In the genomic region with DNA sequence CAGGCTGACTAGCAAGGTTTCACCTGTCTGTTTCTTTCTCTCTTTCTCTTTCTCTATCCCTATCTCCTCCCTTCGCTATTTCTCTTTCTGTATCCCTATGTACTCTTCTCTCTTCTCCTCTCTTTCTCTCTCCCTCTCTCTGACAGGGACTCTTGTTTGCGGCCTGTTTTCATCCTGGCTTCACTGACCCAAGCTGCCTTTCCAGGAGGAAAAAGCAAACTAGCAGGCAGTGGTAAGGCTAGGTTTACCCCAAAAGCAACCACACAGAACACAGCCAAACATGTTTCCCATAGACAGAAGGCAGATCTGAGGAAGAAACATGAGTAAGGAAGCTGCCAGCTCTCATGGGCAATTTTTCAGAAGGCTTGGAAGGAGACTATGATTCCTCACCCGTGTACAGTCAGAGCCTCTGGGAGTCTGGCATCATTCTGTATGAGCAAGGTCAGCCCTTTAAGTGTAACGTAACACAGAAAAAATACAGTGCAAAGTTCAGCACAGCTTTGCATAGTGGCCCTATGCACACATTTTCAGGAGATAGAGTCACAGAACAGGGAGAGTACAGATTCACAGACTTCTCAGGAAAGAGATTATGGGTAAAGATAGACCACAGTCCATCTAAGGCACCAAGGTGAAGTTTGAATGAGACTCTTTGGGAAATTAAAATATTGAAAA, we compare ENCODE assay signal across 30 cellular contexts.
"Had no signal": no experiment of that assay in that cellular context is flagged by ENCODE, and none has a peak within 500 bp of the region (broad histone marks: within the 10 kb centered on the region; RNA-seq: fewer than 3 reads in every experiment).

No MANE protein-coding gene starts in this region.

- ATAC-seq: activated CD4-positive, CD25-positive, alpha-beta regulatory T cell treated with anti-CD3 and anti-CD28 coated beads, Interleukin-2, amount 50 U/mL, for 24 hours; gastroesophageal sphincter; lower lobe of right lung; natural killer cell; sciatic nerve; stimulated activated effector memory CD8-positive, alpha-beta T cell treated with anti-CD3 and anti-CD28 coated beads, Interleukin-12 subunit alpha, Interleukin-12 subunit beta, amount 100 ng/mL, for 72 hours had no signal

- DNase-seq: activated CD4-positive, alpha-beta memory T cell treated with anti-CD3 and anti-CD28 coated beads for 36 hours; activated CD4-positive, alpha-beta T cell treated with anti-CD3 and anti-CD28 coated beads, Interleukin-2, amount 10 ng/mL, durations not matched to agents 24 days and 14 days; activated CD8-positive, alpha-beta memory T cell treated with anti-CD3 and anti-CD28 coated beads, Interleukin-2, amount 50 U/mL, for 48 hours; activated gamma-delta T cell treated with Interleukin-2 at 50 U/mL for 16 hours; activated naive CD4-positive, alpha-beta T cell treated with anti-CD3 and anti-CD28 coated beads, Interleukin-2, amount 50 U/mL, for 16 hours; activated T-cell treated with anti-CD3 and anti-CD28 coated beads, Interleukin-2, amount 50 U/mL, for 24 hours; amygdala; cerebellar nuclear complex; colonic mucosa; effector CD8-positive, alpha-beta T cell; hippocampal formation; immature natural killer cell; lower lobe of right lung; mesendoderm; natural killer cell; stimulated activated CD4-positive, alpha-beta T cell treated with anti-CD3 and anti-CD28 coated beads, Interleukin-12 subunit alpha, Interleukin-12 subunit beta, amount 100 ng/mL, for 4 hours; stimulated activated CD4-positive, alpha-beta T cell treated with anti-CD3 and anti-CD28 coated beads, Interleukin-4, amount 100 ng/mL, for 24 hours; T-helper 9 cell; trophoblast cell; uterus; WERI-Rb-1 had no signal

- H3K9me3 ChIP-seq: colonic mucosa, gastroesophageal sphincter, lower lobe of right lung, neutrophil, thoracic aorta, uterus had no signal

- H3K4me3 ChIP-seq: colonic mucosa, gastroesophageal sphincter, lower lobe of right lung, skin epidermis, thoracic aorta, uterus had no signal

- H3K4me3 Mint-ChIP-seq: activated CD4-positive, alpha-beta memory T cell treated with anti-CD3 and anti-CD28 coated beads for 36 hours; activated CD4-positive, alpha-beta T cell treated with anti-CD3 and anti-CD28 coated beads, Interleukin-2, amount 10 ng/mL, durations not matched to agents 24 days and 14 days; activated T-cell treated with anti-CD3 and anti-CD28 coated beads, Interleukin-2, amount 50 U/mL, for 24 hours; immature natural killer cell; natural killer cell; stimulated activated effector memory CD8-positive, alpha-beta T cell treated with anti-CD3 and anti-CD28 coated beads, Interleukin-12 subunit alpha, Interleukin-12 subunit beta, amount 100 ng/mL, for 72 hours; stimulated activated naive CD8-positive, alpha-beta T cell treated with anti-CD3 and anti-CD28 coated beads, Interleukin-15, Interleukin-2, amounts not matched to agents 100 ng/mL and 50 ng/mL, for 24 hours; T-helper 1 cell treated with Interleukin-12 subunit alpha and Interleukin-12 subunit beta and Interleukin-4 antibody, amounts not matched to agents 30 μg/mL and 1 μg/mL, for 36 hours had no signal

- H3K36me3 ChIP-seq: colonic mucosa, gastroesophageal sphincter, lower lobe of right lung, neutrophil, thoracic aorta, uterus, WERI-Rb-1 had no signal

- H3K27ac ChIP-seq: colonic mucosa, gastroesophageal sphincter, lower lobe of right lung, neutrophil, skin epidermis, thoracic aorta, uterus, WERI-Rb-1 had no signal

- H3K27me3 ChIP-seq: colonic mucosa, gastroesophageal sphincter, uterus had no signal

- H3K4me1 Mint-ChIP-seq: activated CD4-positive, alpha-beta T cell treated with anti-CD3 and anti-CD28 coated beads, Interleukin-2, amount 10 ng/mL, durations not matched to agents 24 days and 14 days; immature natural killer cell; natural killer cell; stimulated activated effector memory CD8-positive, alpha-beta T cell treated with anti-CD3 and anti-CD28 coated beads, Interleukin-12 subunit alpha, Interleukin-12 subunit beta, amount 100 ng/mL, for 72 hours had no signal

- H3K27ac Mint-ChIP-seq: activated CD4-positive, alpha-beta memory T cell treated with anti-CD3 and anti-CD28 coated beads for 36 hours; activated CD4-positive, alpha-beta T cell treated with anti-CD3 and anti-CD28 coated beads, Interleukin-2, amount 10 ng/mL, durations not matched to agents 24 days and 14 days; activated T-cell treated with anti-CD3 and anti-CD28 coated beads, Interleukin-2, amount 50 U/mL, for 24 hours; immature natural killer cell; natural killer cell; stimulated activated effector memory CD8-positive, alpha-beta T cell treated with anti-CD3 and anti-CD28 coated beads, Interleukin-12 subunit alpha, Interleukin-12 subunit beta, amount 100 ng/mL, for 72 hours; stimulated activated naive CD8-positive, alpha-beta T cell treated with anti-CD3 and anti-CD28 coated beads, Interleukin-15, Interleukin-2, amounts not matched to agents 100 ng/mL and 50 ng/mL, for 24 hours; T-helper 1 cell treated with Interleukin-12 subunit alpha and Interleukin-12 subunit beta and Interleukin-4 antibody, amounts not matched to agents 30 μg/mL and 1 μg/mL, for 36 hours had no signal

- H3K4me1 ChIP-seq: colonic mucosa, gastroesophageal sphincter, lower lobe of right lung, uterus had no signal

- H3K36me3 Mint-ChIP-seq: activated CD4-positive, alpha-beta memory T cell treated with anti-CD3 and anti-CD28 coated beads for 36 hours; immature natural killer cell; natural killer cell; stimulated activated effector memory CD8-positive, alpha-beta T cell treated with anti-CD3 and anti-CD28 coated beads, Interleukin-12 subunit alpha, Interleukin-12 subunit beta, amount 100 ng/mL, for 72 hours had no signal

- H3K9me3 Mint-ChIP-seq: activated CD4-positive, alpha-beta memory T cell treated with anti-CD3 and anti-CD28 coated beads for 36 hours; activated CD4-positive, alpha-beta T cell treated with anti-CD3 and anti-CD28 coated beads, Interleukin-2, amount 10 ng/mL, durations not matched to agents 24 days and 14 days; activated T-cell treated with anti-CD3 and anti-CD28 coated beads, Interleukin-2, amount 50 U/mL, for 24 hours; immature natural killer cell; natural killer cell; stimulated activated effector memory CD8-positive, alpha-beta T cell treated with anti-CD3 and anti-CD28 coated beads, Interleukin-12 subunit alpha, Interleukin-12 subunit beta, amount 100 ng/mL, for 72 hours; stimulated activated naive CD8-positive, alpha-beta T cell treated with anti-CD3 and anti-CD28 coated beads, Interleukin-15, Interleukin-2, amounts not matched to agents 100 ng/mL and 50 ng/mL, for 24 hours; T-helper 1 cell treated with Interleukin-12 subunit alpha and Interleukin-12 subunit beta and Interleukin-4 antibody, amounts not matched to agents 30 μg/mL and 1 μg/mL, for 36 hours had no signal
